8 cellular contexts compared by ENCODE assay signal in the genomic region with DNA sequence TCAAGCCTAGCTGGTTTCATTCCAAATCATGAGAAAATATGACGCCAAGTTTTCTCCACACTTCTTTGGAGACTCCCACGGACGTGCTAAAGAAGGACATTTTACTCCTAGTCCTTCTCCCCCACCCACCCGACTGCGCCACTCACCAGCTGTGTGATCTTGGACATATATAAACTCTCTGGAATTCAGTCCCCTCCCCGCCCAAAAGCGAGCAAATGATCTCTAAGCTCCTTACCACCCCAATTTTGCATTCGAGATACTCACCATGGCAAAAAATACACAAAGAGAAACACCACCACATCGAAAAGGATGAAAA. TPM values are rescaled to one million over a fixed set of nuclear protein-coding genes. Genes with fewer than 3 reads are reported as not detected.
DNase-seq lines count a peak whose midpoint lies in the region; ATAC-seq and TF ChIP-seq lines count a peak whose summit lies in the region.

No MANE protein-coding gene starts in this region.

- TF ChIP-seq CTCF in AG09309 (IDR thresholded peaks at IDR 0.05; ENCODE audit: control insufficient read depth, insufficient read depth, low read depth, low read length, missing control alignments) (peak; percentile 1), HL-60 (IDR thresholded peaks at IDR 0.05; ENCODE audit: insufficient read depth, low read length) (no peak), right atrium auricular region (IDR thresholded peaks at IDR 0.05) (no peak)

- peak overlapping the region; percentile 94 for H3K27ac Mint-ChIP-seq in activated naive CD8-positive, alpha-beta T cell treated with anti-CD3 and anti-CD28 coated beads, Interleukin-2, amount 10 ng/mL, durations not matched to agents 7 days and 5 days

- no peaks in the 10 kb centered on the region for H3K27me3 Mint-ChIP-seq in activated naive CD8-positive, alpha-beta T cell treated with anti-CD3 and anti-CD28 coated beads, Interleukin-2, amount 10 ng/mL, durations not matched to agents 7 days and 5 days

- peaks cover 37% of the 10 kb centered on the region for H3K36me3 Mint-ChIP-seq in activated naive CD8-positive, alpha-beta T cell treated with anti-CD3 and anti-CD28 coated beads, Interleukin-2, amount 10 ng/mL, durations not matched to agents 7 days and 5 days

- ATAC-seq in GM21360 (IDR thresholded peaks at IDR 0.05; ENCODE audit: unreplicated experiment), result peak; percentile 19
- peak; percentile 11 for ATAC-seq in activated naive CD8-positive, alpha-beta T cell treated with anti-CD3 and anti-CD28 coated beads, Interleukin-2, amount 10 ng/mL, durations not matched to agents 7 days and 5 days (ENCODE audit: low read depth)

- H3K4me1 ChIP-seq in right atrium auricular region, result peaks cover 0 to 26% of the 10 kb centered on the region in 2 donors

- H3K9me3 Mint-ChIP-seq in activated naive CD8-positive, alpha-beta T cell treated with anti-CD3 and anti-CD28 coated beads, Interleukin-2, amount 10 ng/mL, durations not matched to agents 7 days and 5 days, result peaks cover 2% of the 10 kb centered on the region

- peaks cover 27% of the 10 kb centered on the region for H3K36me3 ChIP-seq in right atrium auricular region

- no peaks in the 10 kb centered on the region for H3K9me3 ChIP-seq in right atrium auricular region

- H3K4me3 Mint-ChIP-seq in activated naive CD8-positive, alpha-beta T cell treated with anti-CD3 and anti-CD28 coated beads, Interleukin-2, amount 10 ng/mL, durations not matched to agents 7 days and 5 days, result peak overlapping the region; percentile 95

- H3K4me3 ChIP-seq in AG09309 (ENCODE audit: control insufficient read depth, low read depth, low read length) (peak overlapping the region; percentile 93), HL-60 (replicated peaks; ENCODE audit: insufficient read depth, low read length) (peak overlapping the region; percentile 94), right atrium auricular region (peak overlapping the region; percentile 75 to 77), skeletal muscle cell (ENCODE audit: low read depth, low read length) (peak overlapping the region; percentile 79)

- H3K27ac ChIP-seq in HL-60 (replicated peaks), result peak overlapping the region; percentile 74
- peak overlapping the region; percentile 93 to 95 for H3K27ac ChIP-seq in right atrium auricular region

- POLR2A ChIA-PET in activated naive CD8-positive, alpha-beta T cell treated with anti-CD3 and anti-CD28 coated beads, Interleukin-2, amount 10 ng/mL, durations not matched to agents 7 days and 5 days (lab: Charles Lee), result interaction anchor here (1.4 to 2.6 kb wide), 4 partner anchors 11 to 155 kb away, joined by 3 to 39 read pairs (median 11); partner anchors contain the start of gene USP53

- no peaks in the 10 kb centered on the region for H3K27me3 ChIP-seq in HL-60 (ENCODE audit: insufficient read depth, poor library complexity, severe bottlenecking)
- H3K27me3 ChIP-seq in right atrium auricular region, result no peaks in the 10 kb centered on the region

- peaks cover 31% of the 10 kb centered on the region for H3K4me1 Mint-ChIP-seq in activated naive CD8-positive, alpha-beta T cell treated with anti-CD3 and anti-CD28 coated beads, Interleukin-2, amount 10 ng/mL, durations not matched to agents 7 days and 5 days

- no peak for DNase-seq in AG09309 (ENCODE audit: low read depth)
- peak in 1 of 2 experiments; percentile 25 for DNase-seq in HL-60 (ENCODE audit: low read depth in 1 of 2, low spot score in 1 of 2)
- no peak for DNase-seq in activated naive CD8-positive, alpha-beta T cell treated with anti-CD3 and anti-CD28 coated beads, Interleukin-2, amount 10 ng/mL, durations not matched to agents 7 days and 5 days
- DNase-seq in right atrium auricular region (ENCODE audit: low spot score), result peak; percentile 71
- DNase-seq in skeletal muscle cell (ENCODE audit: low read depth), result no peak
- DNase-seq in UCSD-AML1 (lab: John Stamatoyannopoulos, UW; ENCODE audit: unreplicated experiment), result no peak
- DNase-seq in NOMO-1 (lab: John Stamatoyannopoulos, UW; ENCODE audit: unreplicated experiment in 2 of 2), result no peak

RNA-seq across cellular contexts. Expression of gene FABP2, which starts 21.9 kb away (rescaled TPM):
- total RNA-seq in activated naive CD8-positive, alpha-beta T cell treated with anti-CD3 and anti-CD28 coated beads, Interleukin-2, amount 10 ng/mL, durations not matched to agents 7 days and 5 days, result under 1 TPM; 0.11 to 0.19 TPM
- total RNA-seq in right atrium auricular region, result under 1 TPM in 1 of 2 donors, not detected in 1; 0.48 TPM
